In the genomic region with DNA sequence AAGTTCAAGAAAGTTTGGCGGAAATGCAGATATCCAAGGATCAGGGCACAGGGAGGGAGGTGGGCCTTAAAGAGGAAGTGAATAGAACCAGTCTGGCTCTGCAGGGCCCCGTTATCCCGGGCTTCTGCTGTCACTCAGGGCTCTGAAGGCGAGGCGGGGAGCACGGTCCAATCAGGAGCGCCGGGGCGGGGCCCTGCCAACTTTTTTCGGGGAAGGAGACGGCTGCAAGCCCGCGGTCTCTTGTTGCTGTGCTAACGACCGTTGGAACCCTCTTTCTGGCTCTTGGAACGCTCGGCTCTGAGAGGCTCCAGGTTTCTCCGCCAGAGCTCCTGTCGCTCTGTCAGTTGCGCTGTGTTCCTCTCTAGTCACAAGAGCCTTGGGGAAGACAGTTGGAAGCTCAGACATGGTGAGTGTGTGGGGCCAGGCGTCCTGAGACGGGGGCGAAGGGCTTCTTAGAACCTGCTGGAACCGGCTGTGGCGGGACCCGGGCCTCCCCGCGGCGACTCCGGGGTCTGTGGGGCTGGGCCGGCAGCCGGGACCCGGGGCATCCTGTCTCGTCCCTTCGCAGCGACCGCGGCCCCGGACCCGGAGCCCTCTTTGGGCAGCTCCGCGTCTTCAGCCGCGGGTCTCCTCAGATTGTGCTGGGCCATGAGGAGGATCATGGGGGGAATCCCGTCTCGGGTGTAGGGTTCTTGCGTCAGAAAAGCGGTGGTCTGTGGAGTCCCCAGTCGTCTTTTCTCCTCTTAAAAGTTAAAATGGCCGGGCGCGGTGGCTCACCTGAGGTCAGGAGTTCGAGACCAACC, we compare ENCODE assay signal across 8 cellular contexts. TPM values are rescaled to one million over a fixed set of nuclear protein-coding genes. Genes with fewer than 3 reads are reported as not detected.
DNase-seq lines count a peak whose midpoint lies in the region; ATAC-seq, FAIRE-seq and TF ChIP-seq lines count a peak whose summit lies in the region.

No MANE protein-coding gene starts in this region.

- peaks cover 24% of the 10 kb centered on the region for H3K79me2 ChIP-seq in OCI-LY3 (ENCODE audit: low read length)

- H3K36me3 Mint-ChIP-seq in nephron progenitor cell (ENCODE audit: low read depth), result peaks cover 60% of the 10 kb centered on the region
- peaks cover 23% of the 10 kb centered on the region for H3K36me3 Mint-ChIP-seq in stimulated activated naive CD8-positive, alpha-beta T cell treated with anti-CD3 and anti-CD28 coated beads, Interleukin-15, Interleukin-2, amounts not matched to agents 100 ng/mL and 50 ng/mL, for 24 hours (ENCODE audit: low read depth)

- H3K27ac Mint-ChIP-seq in nephron progenitor cell, result peak overlapping the region; percentile 95
- H3K27ac Mint-ChIP-seq in stimulated activated naive CD8-positive, alpha-beta T cell treated with anti-CD3 and anti-CD28 coated beads, Interleukin-15, Interleukin-2, amounts not matched to agents 100 ng/mL and 50 ng/mL, for 24 hours, result peak overlapping the region; percentile 75

- H3K9ac ChIP-seq in OCI-LY3 (ENCODE audit: low read length), result peak overlapping the region; percentile 68

- H4K20me1 ChIP-seq in OCI-LY3 (ENCODE audit: insufficient read depth, low read length), result no peaks in the 10 kb centered on the region

- H3K4me1 ChIP-seq in OCI-LY3 (ENCODE audit: low read length), result peaks cover 14% of the 10 kb centered on the region

- ATAC-seq in GM21360 (IDR thresholded peaks at IDR 0.05; ENCODE audit: unreplicated experiment) (peak; percentile 68), HG03439 (IDR thresholded peaks at IDR 0.05; ENCODE audit: unreplicated experiment) (no peak)

- H3K27me3 Mint-ChIP-seq in nephron progenitor cell (ENCODE audit: low read depth, poor library complexity), result peaks cover 3% of the 10 kb centered on the region
- H3K27me3 Mint-ChIP-seq in stimulated activated naive CD8-positive, alpha-beta T cell treated with anti-CD3 and anti-CD28 coated beads, Interleukin-15, Interleukin-2, amounts not matched to agents 100 ng/mL and 50 ng/mL, for 24 hours, result peaks cover 7% of the 10 kb centered on the region

- peaks cover 10% of the 10 kb centered on the region for H3K4me1 Mint-ChIP-seq in nephron progenitor cell
- H3K4me1 Mint-ChIP-seq in stimulated activated naive CD8-positive, alpha-beta T cell treated with anti-CD3 and anti-CD28 coated beads, Interleukin-15, Interleukin-2, amounts not matched to agents 100 ng/mL and 50 ng/mL, for 24 hours (ENCODE audit: low read depth), result peaks cover 13% of the 10 kb centered on the region

- peak overlapping the region; percentile 75 for H3K4me3 ChIP-seq in OCI-LY3 (ENCODE audit: low read length)

- H3K9me3 ChIP-seq in OCI-LY3 (ENCODE audit: insufficient read depth, low read length), result 0 out of 2 replicates have a peak, but pooled peaks cover 3% of the 10 kb centered on the region

- peak overlapping the region; percentile 84 for H3K4me2 ChIP-seq in OCI-LY3 (ENCODE audit: low read length)

- H3K36me3 ChIP-seq in OCI-LY3 (replicated peaks; ENCODE audit: low read depth, low read length), result peaks cover 33% of the 10 kb centered on the region

- peak; percentile 96 for DNase-seq in AG08395 (ENCODE audit: low spot score)
- DNase-seq in activated effector memory CD4-positive, alpha-beta T cell treated with Interleukin-2 at 50 U/mL for 16 hours, result peak; percentile 8
- DNase-seq in frontal cortex (ENCODE audit: low spot score in 2 of 2), result peak; percentile 71 to 85
- peak; percentile 75 for DNase-seq in nephron progenitor cell

- no peak for TF ChIP-seq CTCF in OCI-LY3 (IDR thresholded peaks at IDR 0.05; ENCODE audit: low read depth, low read length)
- TF ChIP-seq CTCF in nephron progenitor cell (IDR thresholded peaks at IDR 0.05), result no peak

- peak overlapping the region; percentile 40 for H3K27ac ChIP-seq in OCI-LY3 (ENCODE audit: low read length)

- FAIRE-seq in frontal cortex (lab: Jason Lieb, UNC), result no peak

- H3K27me3 ChIP-seq in OCI-LY3 (ENCODE audit: low read depth, low read length), result no peaks in the 10 kb centered on the region

- peak overlapping the region; percentile 87 for H3K4me3 Mint-ChIP-seq in nephron progenitor cell
- peak overlapping the region; percentile 86 for H3K4me3 Mint-ChIP-seq in stimulated activated naive CD8-positive, alpha-beta T cell treated with anti-CD3 and anti-CD28 coated beads, Interleukin-15, Interleukin-2, amounts not matched to agents 100 ng/mL and 50 ng/mL, for 24 hours

- H2AFZ ChIP-seq in OCI-LY3 (ENCODE audit: low read depth, low read length), result peak overlapping the region; percentile 41

- peaks cover 79% of the 10 kb centered on the region for H3K9me3 Mint-ChIP-seq in nephron progenitor cell
- no peaks in the 10 kb centered on the region for H3K9me3 Mint-ChIP-seq in stimulated activated naive CD8-positive, alpha-beta T cell treated with anti-CD3 and anti-CD28 coated beads, Interleukin-15, Interleukin-2, amounts not matched to agents 100 ng/mL and 50 ng/mL, for 24 hours

RNA-seq across cellular contexts. Expression of a gene that starts 27.7 kb away (rescaled TPM):
- total RNA-seq in frontal cortex, result 13.5 TPM

RNA-seq across cellular contexts. Expression of a gene that starts 39.5 kb away (rescaled TPM):
- 0.41 TPM for total RNA-seq in frontal cortex

RNA-seq across cellular contexts. Expression of a gene that starts 47.9 kb away (rescaled TPM):
- total RNA-seq in frontal cortex, result 6.1 TPM

RNA-seq across cellular contexts. Expression of a gene that starts 56.8 kb away (rescaled TPM):
- total RNA-seq in frontal cortex, result 16.3 TPM

Comparison
In these comparisons a context has a peak if more than half of its experiments do, and no peak if none do; other contexts are left out.
1. DNase-seq: peak in every context shown above with its lines; median percentile 96 in AG08395; 78 in frontal cortex; 75 in nephron progenitor cell; 8 in activated effector memory CD4-positive, alpha-beta T cell treated with Interleukin-2 at 50 U/mL for 16 hours.